ENCODE assay signal across 17 cellular contexts in the genomic region with DNA sequence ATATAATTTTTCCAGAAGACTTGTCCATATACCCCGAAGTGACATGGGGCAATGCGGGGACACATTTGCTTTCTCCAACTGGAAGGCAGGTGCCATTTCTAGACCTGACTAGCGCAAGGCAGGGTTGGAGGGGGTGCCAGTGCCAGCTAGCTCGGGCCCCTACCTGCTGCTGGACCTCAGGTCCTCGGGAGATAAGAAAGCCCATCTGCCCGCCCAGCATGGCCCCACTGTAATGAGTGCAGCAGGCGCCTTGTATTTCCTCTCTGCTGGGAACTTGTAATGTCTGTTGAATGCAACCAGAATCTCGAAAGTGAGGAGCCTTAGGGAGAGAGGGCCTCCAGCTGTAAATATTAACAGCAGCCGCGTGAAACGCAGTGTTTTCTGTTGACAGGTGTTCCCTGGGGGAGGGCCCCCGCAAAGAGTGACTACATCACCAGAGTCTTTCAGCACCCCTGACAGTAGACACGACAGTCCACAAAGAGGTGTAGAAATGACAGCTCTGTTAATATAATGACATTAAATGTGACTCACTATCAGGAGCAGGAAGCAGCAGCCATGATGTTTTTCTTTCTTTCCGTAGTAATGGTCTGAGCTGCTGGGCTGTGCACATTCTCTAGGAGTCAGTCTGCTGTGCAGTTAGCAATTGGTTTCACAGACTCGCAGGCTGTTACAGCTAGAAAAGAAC. TPM values are rescaled to one million over a fixed set of nuclear protein-coding genes. Genes with fewer than 3 reads are reported as not detected.
DNase-seq lines count a peak whose midpoint lies in the region; ATAC-seq, FAIRE-seq and TF ChIP-seq lines count a peak whose summit lies in the region.
"Had no signal": no experiment of that assay in that cellular context is flagged by ENCODE, and none has a peak within 500 bp of the region (broad histone marks: within the 10 kb centered on the region; RNA-seq: fewer than 3 reads in every experiment).

No MANE protein-coding gene starts in this region.

- H3K79me2 ChIP-seq in endothelial cell of umbilical vein (ENCODE audit: control insufficient read depth, insufficient read depth, low read length), result no peaks in the 10 kb centered on the region

- H4K91ac ChIP-seq in neuronal stem cell (ENCODE audit: low read depth, low read length, poor library complexity), result no peak overlapping the region

- no peak overlapping the region for H3K4ac ChIP-seq in neuronal stem cell (ENCODE audit: low read length)

- no peak overlapping the region for H2BK5ac ChIP-seq in neuronal stem cell (ENCODE audit: low read length)

- H2BK15ac ChIP-seq in neuronal stem cell (ENCODE audit: low read length), result no peak overlapping the region

- no peak overlapping the region for H3K18ac ChIP-seq in neuronal stem cell (ENCODE audit: low read length)

- H2BK12ac ChIP-seq in neuronal stem cell (ENCODE audit: low read length), result no peak overlapping the region

- no peak overlapping the region for H3K27ac ChIP-seq in endothelial cell of umbilical vein (ENCODE audit: insufficient read depth, low read depth, low read length)
- H3K27ac ChIP-seq in neuronal stem cell (replicated peaks; ENCODE audit: low read length), result peak overlapping the region; percentile 17
- no peak overlapping the region for H3K27ac ChIP-seq in left lung
- H3K27ac ChIP-seq: KMS-11, tibial artery had no signal

- H3K9ac ChIP-seq in endothelial cell of umbilical vein (replicated peaks; ENCODE audit: extremely low read depth, insufficient read depth, low read length), result no peak overlapping the region
- H3K9ac ChIP-seq in neuronal stem cell (ENCODE audit: low read depth, low read length, poor library complexity), result no peak overlapping the region
- H3K9ac ChIP-seq: KMS-11 had no signal

- H3K4me1 ChIP-seq in endothelial cell of umbilical vein (ENCODE audit: control insufficient read depth, extremely low read depth, insufficient read depth, low read length), result peaks cover 7% of the 10 kb centered on the region
- H3K4me1 ChIP-seq in neuronal stem cell (ENCODE audit: control insufficient read depth in 2 of 2, insufficient read depth in 1 of 2, low read depth in 1 of 2, low read length in 2 of 2), result peaks cover 0 to 15% of the 10 kb centered on the region in 2 donors
- H3K4me1 ChIP-seq in left lung, result no peaks in the 10 kb centered on the region
- H3K4me1 ChIP-seq: tibial artery had no signal

- H3K4me3 ChIP-seq in endothelial cell of umbilical vein (replicated peaks in 1 of 3; ENCODE audit: insufficient read depth in 1 of 3, low read depth in 1 of 3, low read length in 3 of 3), result no peak overlapping the region
- H3K4me3 ChIP-seq in neuronal stem cell (ENCODE audit: low read length in 2 of 2), result no peak overlapping the region
- H3K4me3 ChIP-seq in left lung, result no peak overlapping the region
- H3K4me3 ChIP-seq: tibial artery had no signal

- H2AFZ ChIP-seq in endothelial cell of umbilical vein (ENCODE audit: low read depth, low read length) (no peak overlapping the region), neuronal stem cell (ENCODE audit: low read length) (peak overlapping the region; percentile 83)

- ATAC-seq in left lung, result no peak
- ATAC-seq: activated T-helper 17 cell treated with anti-CD3 and anti-CD28 coated beads, Interleukin-2, amount 50 U/mL, for 72 hours; T-helper 17 cell had no signal

- DNase-seq in DMS153 (lab: John Stamatoyannopoulos, UW), result peak; percentile 64
- DNase-seq in DMS153 treated with DMSO at 0.1 percent for 48 hours (lab: John Stamatoyannopoulos, UW; ENCODE audit: unreplicated experiment), result no peak
- DNase-seq in M059J (ENCODE audit: low read depth), result peak; percentile 23
- DNase-seq in endothelial cell of umbilical vein (ENCODE audit: low read depth, low spot score), result peak; percentile 11
- no peak for DNase-seq in neuronal stem cell (ENCODE audit: low spot score)
- no peak for DNase-seq in HTR-8/SVneo (ENCODE audit: insufficient read length, low spot score)
- DNase-seq in left lung, result no peak
- DNase-seq in activated CD4-positive, CD25-positive, alpha-beta regulatory T cell treated with anti-CD3 and anti-CD28 coated beads, Interleukin-2, amount 50 U/mL, for 72 hours, result no peak
- DNase-seq: 8988T; activated CD4-positive, alpha-beta T cell treated with anti-CD3 and anti-CD28 coated beads, Interleukin-2, amount 10 ng/mL, durations not matched to agents 7 days and 5 days; DMS79; NCI-H2081 treated with DMSO at 0.1 percent for 48 hours; small intestine; T-helper 17 cell; tibial artery had no signal

- no peaks in the 10 kb centered on the region for H3K79me1 ChIP-seq in neuronal stem cell (ENCODE audit: low read depth, low read length)

- intact Hi-C loops in endothelial cell of umbilical vein (cut with micrococcal nuclease), result loop anchor here (1.0 to 5.0 kb wide), 4 partner anchors 84 to 200 kb away; no protein-coding TSS in a partner anchor
- intact Hi-C loops in left lung (cut with DNase I), result loop anchor here in 1 of 2 donors (10.0 kb wide), 1 partner anchor 314 kb away; no protein-coding TSS in a partner anchor

- BruUV-seq in endothelial cell of umbilical vein (replicated peaks; lab: Mats Ljungman, UMichigan), result no TSS peak

- POLR2A ChIA-PET in endothelial cell of umbilical vein (lab: Charles Lee), result interaction anchor here (1.1 kb wide), 1 partner anchor 277 kb away, joined by 4 read pairs; the partner anchor contains the start of gene RNF6

- no peak for TF ChIP-seq POLR2A in endothelial cell of umbilical vein (IDR thresholded peaks at IDR 0.05; ENCODE audit: low read depth, low read length)

- peaks cover 0 to 7% of the 10 kb centered on the region in 2 experiments for H3K27me3 ChIP-seq in endothelial cell of umbilical vein (ENCODE audit: control insufficient read depth in 2 of 2, insufficient read depth in 2 of 2, low read length in 2 of 2)
- peaks cover 0 to 8% (median 0%) of the 10 kb centered on the region in 3 experiments for H3K27me3 ChIP-seq in neuronal stem cell (ENCODE audit: control insufficient read depth in 3 of 3, insufficient read depth in 3 of 3, low read depth in 1 of 3, low read length in 3 of 3)
- peaks cover 0 to 3% of the 10 kb centered on the region in 2 donors for H3K27me3 ChIP-seq in left lung

- CTCF ChIA-PET in endothelial cell of umbilical vein (lab: Charles Lee), result interaction anchor here (1.0 to 10.7 kb wide), 7 partner anchors 9 to 314 kb away, joined by 3 to 213 read pairs (median 5); no protein-coding TSS in a partner anchor

- H3K23ac ChIP-seq in neuronal stem cell (ENCODE audit: low read depth, low read length, poor library complexity), result no peak overlapping the region

- FAIRE-seq in endothelial cell of umbilical vein (lab: Jason Lieb, UNC) (peak; percentile 94), HTR-8/SVneo (lab: Jason Lieb, UNC) (no peak)
- FAIRE-seq: small intestine had no signal

- H3K14ac ChIP-seq in neuronal stem cell (ENCODE audit: low read length), result no peak overlapping the region

- H3K4me2 ChIP-seq in endothelial cell of umbilical vein (ENCODE audit: insufficient read depth, low read length), result no peak overlapping the region
- no peak overlapping the region for H3K4me2 ChIP-seq in neuronal stem cell (ENCODE audit: insufficient read depth, low read length, poor library complexity, severe bottlenecking)
- H3K4me2 ChIP-seq: KMS-11 had no signal

- dilution Hi-C loops in endothelial cell of umbilical vein (cut with MboI; ENCODE audit: extremely low pct_ligation_motif_present, low sequenced_read_pairs), result loop anchor here (25.0 kb wide), 1 partner anchor 189 kb away; no protein-coding TSS in a partner anchor

- no peak for TF ChIP-seq CTCF in endothelial cell of umbilical vein (IDR thresholded peaks at IDR 0.05; ENCODE audit: extremely low read depth in 1 of 2, insufficient read depth in 1 of 2, low read depth in 1 of 2, low read length in 2 of 2)
- TF ChIP-seq CTCF in left lung (IDR thresholded peaks at IDR 0.05), result no peak

- no peaks in the 10 kb centered on the region for H4K20me1 ChIP-seq in endothelial cell of umbilical vein (replicated peaks; ENCODE audit: control insufficient read depth, extremely low read depth, insufficient read depth, low read length)

- H2AK5ac ChIP-seq in neuronal stem cell (ENCODE audit: low read depth, low read length), result peak overlapping the region; percentile 58

- WGBS in neuronal stem cell (ENCODE audit: extremely low coverage in 2 of 2, insufficient read length in 2 of 2, insufficient replicate concordance in 1 of 2), 2 donors, result no CpG with 5 or more reads among the region's 15 CpGs

- no peak overlapping the region for H2BK120ac ChIP-seq in neuronal stem cell (ENCODE audit: low read depth, low read length)

- no peaks in the 10 kb centered on the region for H3K9me3 ChIP-seq in endothelial cell of umbilical vein (replicated peaks; ENCODE audit: control insufficient read depth, insufficient read depth, low read length)
- no peaks in the 10 kb centered on the region for H3K9me3 ChIP-seq in neuronal stem cell (replicated peaks in 1 of 2; ENCODE audit: control insufficient read depth in 2 of 2, insufficient read depth in 1 of 2, low read depth in 1 of 2, low read length in 2 of 2)
- H3K9me3 ChIP-seq in left lung, result no peaks in the 10 kb centered on the region
- H3K9me3 ChIP-seq: tibial artery had no signal

- H4K8ac ChIP-seq in neuronal stem cell (ENCODE audit: low read depth, low read length), result no peak overlapping the region

- no peaks in the 10 kb centered on the region for H3K9me1 ChIP-seq in endothelial cell of umbilical vein (replicated peaks; ENCODE audit: control insufficient read depth, extremely low read depth, insufficient read depth, low read length)

- no peaks in the 10 kb centered on the region for H3K36me3 ChIP-seq in endothelial cell of umbilical vein (ENCODE audit: control insufficient read depth in 2 of 2, extremely low read depth in 1 of 2, insufficient read depth in 2 of 2, low read length in 2 of 2)
- no peaks in the 10 kb centered on the region for H3K36me3 ChIP-seq in neuronal stem cell (replicated peaks in 1 of 2; ENCODE audit: control insufficient read depth in 2 of 2, insufficient read depth in 2 of 2, low read length in 2 of 2)
- H3K36me3 ChIP-seq in left lung, result no peaks in the 10 kb centered on the region
- H3K36me3 ChIP-seq: tibial artery had no signal

TF ChIP-seq in endothelial cell of umbilical vein, 7 proteins besides CTCF, POLR2A, EP300 and RAD21 (continues in another document):
- TF ChIP-seq FOS (IDR thresholded peaks at IDR 0.05; ENCODE audit: borderline replicate concordance, insufficient read depth, low read length), result peak; percentile 13

RNA-seq across cellular contexts. Expression of gene WASF3, which starts 58.8 kb away (rescaled TPM):
- total RNA-seq in M059J (2014; rRNA removed; shearing (Covaris generic)), result 4.7 and 10.1 TPM in 2 replicates
- total RNA-seq in endothelial cell of umbilical vein (29.7 and 32.4 TPM in 2 replicates), left lung (10 to 100 TPM; 10.9 to 24.5 TPM)
- 16.5 and 18.5 TPM in 2 replicates for polyA plus RNA-seq in endothelial cell of umbilical vein
- 19.5 and 21.6 TPM in 2 replicates for polyA plus RNA-seq in endothelial cell of umbilical vein (2011; cell fraction: cytosol; rRNA removed)
- 39.8 and 48.9 TPM in 2 replicates for polyA plus RNA-seq in endothelial cell of umbilical vein (2011; cell fraction: nucleus; rRNA removed)
- polyA plus RNA-seq in endothelial cell of umbilical vein (2012), result 25.4 and 33.4 TPM in 2 replicates
- polyA minus RNA-seq in endothelial cell of umbilical vein, result 20.6 and 21.0 TPM in 2 replicates
- polyA minus RNA-seq in endothelial cell of umbilical vein (2011; cell fraction: cytosol; rRNA and poly(A)+ RNA removed), result not detected
- 15.0 and 17.3 TPM in 2 replicates for polyA minus RNA-seq in endothelial cell of umbilical vein (2011; cell fraction: nucleus; rRNA and poly(A)+ RNA removed)
- 70.3 TPM for polyA plus RNA-seq in neuronal stem cell (2013, experiment 1 of 2)
- 72.7 TPM for polyA plus RNA-seq in neuronal stem cell (2013, experiment 2 of 2)

Comparison
In these comparisons a context has a peak if more than half of its experiments do, and no peak if none do; other contexts are left out.
1. DNase-seq: peak in DMS153 (single experiment), M059J (single experiment) and endothelial cell of umbilical vein (single experiment); none in DMS153 treated with DMSO at 0.1 percent for 48 hours (single experiment), neuronal stem cell (single experiment), HTR-8/SVneo (single experiment), left lung (0 of 2) and activated CD4-positive, CD25-positive, alpha-beta regulatory T cell treated with anti-CD3 and anti-CD28 coated beads, Interleukin-2, amount 50 U/mL, for 72 hours (single experiment).